Comparison of ENCODE assay signal across 20 cellular contexts in the genomic region with DNA sequence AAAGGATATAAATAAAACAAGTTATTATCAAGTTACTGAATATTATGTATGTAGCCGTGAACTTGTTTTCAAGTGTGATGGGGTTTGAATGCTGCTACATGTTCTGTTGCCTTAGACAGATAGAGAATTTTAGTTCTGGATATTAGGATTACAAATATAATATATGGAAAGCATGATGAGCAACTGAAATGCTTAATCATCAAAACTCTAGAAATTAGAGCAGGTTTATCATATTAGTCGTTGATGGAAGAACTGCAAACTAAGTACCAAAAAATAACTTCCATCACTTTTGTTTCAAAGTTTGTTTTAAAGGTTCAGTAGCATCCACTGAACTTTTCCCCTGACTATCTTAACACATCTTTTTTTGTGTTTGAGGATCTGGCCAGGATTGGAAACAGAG. TPM values are rescaled to one million over a fixed set of nuclear protein-coding genes. Genes with fewer than 3 reads are reported as not detected.
DNase-seq lines count a peak whose midpoint lies in the region; ATAC-seq and TF ChIP-seq lines count a peak whose summit lies in the region.
"Had no signal": no experiment of that assay in that cellular context is flagged by ENCODE, and none has a peak within 500 bp of the region (broad histone marks: within the 10 kb centered on the region; RNA-seq: fewer than 3 reads in every experiment).

No MANE protein-coding gene starts in this region.

- peak overlapping the region; percentile 44 for H3K4me2 ChIP-seq in MM.1S (ENCODE audit: low read depth, low read length)

- no peak for DNase-seq in left ventricle myocardium inferior
- no peak for DNase-seq in left cardiac atrium
- DNase-seq in MM.1S = no peak
- DNase-seq in naive B cell = no peak
- DNase-seq in tibial artery = no peak
- no peak for DNase-seq in SJCRH30
- no peak for DNase-seq in upper lobe of right lung
- DNase-seq: NCI-H1694, NCI-H2081, NCI-H2171, NCI-H345, NCI-H524 treated with DMSO at 0.1 percent for 48 hours, NCI-H82 had no signal

- H3K27ac Mint-ChIP-seq in naive B cell = peak overlapping the region in 4 of 6 donors; percentile 13 to 88 (median 70)
- H3K27ac Mint-ChIP-seq: B cell; CD4-positive, CD25-positive, alpha-beta regulatory T cell had no signal

- peaks cover 4 to 22% (median 10%) of the 10 kb centered on the region in 7 donors for H3K9me3 Mint-ChIP-seq in naive B cell

- no peak overlapping the region for H3K4me3 ChIP-seq in left ventricle myocardium inferior
- H3K4me3 ChIP-seq in MM.1S (ENCODE audit: low read length) = no peak overlapping the region
- no peak overlapping the region for H3K4me3 ChIP-seq in tibial artery
- no peak overlapping the region for H3K4me3 ChIP-seq in SJCRH30
- H3K4me3 ChIP-seq in upper lobe of right lung = no peak overlapping the region
- H3K4me3 ChIP-seq: SJSA1 had no signal

- H3K9ac ChIP-seq in MM.1S (ENCODE audit: low read length) = no peak overlapping the region

- H3K36me3 Mint-ChIP-seq in naive B cell = peaks cover 0 to 4% of the 10 kb centered on the region in 2 donors
- H3K36me3 Mint-ChIP-seq: CD4-positive, CD25-positive, alpha-beta regulatory T cell had no signal

- H3K27ac ChIP-seq in left ventricle myocardium inferior (replicated peaks) (peak overlapping the region; percentile 7), MM.1S (ENCODE audit: low read length) (peak overlapping the region; percentile 61; the same call in 1 of the 2 replicates), tibial artery (peak overlapping the region; percentile 49 to 67), SJCRH30 (no peak overlapping the region), upper lobe of right lung (no peak overlapping the region)
- H3K27ac ChIP-seq: 22Rv1, HL-60, SJSA1 had no signal

- H3K27me3 ChIP-seq in left ventricle myocardium inferior (ENCODE audit: low read depth) = no peaks in the 10 kb centered on the region
- H3K27me3 ChIP-seq in MM.1S (replicated peaks; ENCODE audit: insufficient read depth, low read length) = no peaks in the 10 kb centered on the region
- H3K27me3 ChIP-seq in tibial artery = no peaks in the 10 kb centered on the region
- no peaks in the 10 kb centered on the region for H3K27me3 ChIP-seq in SJCRH30
- H3K27me3 ChIP-seq in upper lobe of right lung = no peaks in the 10 kb centered on the region
- H3K27me3 ChIP-seq: SJSA1 had no signal

- no peaks in the 10 kb centered on the region for H3K79me2 ChIP-seq in MM.1S (ENCODE audit: low read length)

- peaks cover 19 to 56% (median 41%) of the 10 kb centered on the region in 3 donors for H3K4me1 Mint-ChIP-seq in naive B cell

- H3K9me2 ChIP-seq in MM.1S (replicated peaks; ENCODE audit: insufficient read depth, low read length) = no peaks in the 10 kb centered on the region

- H3F3A ChIP-seq in MM.1S (ENCODE audit: insufficient read depth, low read length) = no peaks in the 10 kb centered on the region

- TF ChIP-seq CTCF in left ventricle myocardium inferior (IDR thresholded peaks at IDR 0.05; ENCODE audit: borderline replicate concordance) (no peak), MM.1S (IDR thresholded peaks at IDR 0.05; ENCODE audit: low read length) (no peak), tibial artery (IDR thresholded peaks at IDR 0.05) (no peak), upper lobe of right lung (IDR thresholded peaks at IDR 0.05) (no peak)

- H2AFZ ChIP-seq in MM.1S (ENCODE audit: low read length) = no peak overlapping the region

- peak overlapping the region in 3 of 8 donors; percentile 24 to 89 (median 34) for H3K4me3 Mint-ChIP-seq in naive B cell
- H3K4me3 Mint-ChIP-seq: B cell had no signal

- no peaks in the 10 kb centered on the region for H3K36me3 ChIP-seq in left ventricle myocardium inferior
- no peaks in the 10 kb centered on the region for H3K36me3 ChIP-seq in MM.1S (replicated peaks; ENCODE audit: insufficient read depth, low read length)
- H3K36me3 ChIP-seq in tibial artery = no peaks in the 10 kb centered on the region
- no peaks in the 10 kb centered on the region for H3K36me3 ChIP-seq in SJCRH30
- no peaks in the 10 kb centered on the region for H3K36me3 ChIP-seq in upper lobe of right lung
- H3K36me3 ChIP-seq: SJSA1 had no signal

- no peaks in the 10 kb centered on the region for H4K20me1 ChIP-seq in MM.1S (ENCODE audit: insufficient read depth, low read length)

- H3K27me3 Mint-ChIP-seq in naive B cell = no peaks in the 10 kb centered on the region
- H3K27me3 Mint-ChIP-seq: B cell; CD4-positive, CD25-positive, alpha-beta regulatory T cell had no signal

- H3K4me1 ChIP-seq in left ventricle myocardium inferior = peaks cover 27% of the 10 kb centered on the region
- peaks cover 21% of the 10 kb centered on the region for H3K4me1 ChIP-seq in MM.1S (ENCODE audit: low read length)
- peaks cover 0 to 23% (median 6%) of the 10 kb centered on the region in 4 donors for H3K4me1 ChIP-seq in tibial artery
- peaks cover 13% of the 10 kb centered on the region for H3K4me1 ChIP-seq in SJCRH30
- peaks cover 7% of the 10 kb centered on the region for H3K4me1 ChIP-seq in upper lobe of right lung

- H3K9me3 ChIP-seq in left ventricle myocardium inferior (replicated peaks) (peaks cover 14% of the 10 kb centered on the region), MM.1S (replicated peaks; ENCODE audit: insufficient read depth, low read length) (no peaks in the 10 kb centered on the region), tibial artery (peaks cover 0 to 7% (median 0%) of the 10 kb centered on the region in 3 donors), SJCRH30 (replicated peaks) (no peaks in the 10 kb centered on the region), upper lobe of right lung (no peaks in the 10 kb centered on the region)

- ATAC-seq in left cardiac atrium = no peak
- no peak for ATAC-seq in naive B cell (ENCODE audit: low read depth in 2 of 2)
- no peak for ATAC-seq in upper lobe of right lung
- ATAC-seq in HG03108 (IDR thresholded peaks at IDR 0.05; ENCODE audit: unreplicated experiment) = no peak
- ATAC-seq: Panc1 had no signal

- intact Hi-C loops in left ventricle myocardium inferior (cut with micrococcal nuclease) = no loop called here
- intact Hi-C loops in left cardiac atrium (cut with DNase I) = no loop called here
- intact Hi-C loops in tibial artery (cut with DNase I; ENCODE audit: low total_unique reads) = no loop called here
- intact Hi-C loops in upper lobe of right lung (cut with DNase I) = no loop called here

RNA-seq across cellular contexts. Expression of a gene that starts 49.1 kb away (rescaled TPM):
- 33.0 TPM for total RNA-seq in left ventricle myocardium inferior
- total RNA-seq in left cardiac atrium = 100 to 1,000 TPM; 194 to 230 TPM
- polyA plus RNA-seq in naive B cell (ENCODE audit: low read depth in 6 of 6) = 1 to 10 TPM in 5 of 6 donors, not detected in 1; 1.3 to 7.9 (median 3.5) TPM
- 2.3 TPM in 2 replicates for total RNA-seq in SJCRH30 (2014; rRNA removed; shearing (Covaris generic))
- total RNA-seq in upper lobe of right lung = 229 TPM
- total RNA-seq: CD4-positive, CD25-positive, alpha-beta regulatory T cell had no signal
- polyA plus RNA-seq: CD4-positive, CD25-positive, alpha-beta regulatory T cell had no signal

Comparison
In these comparisons a context has a peak if more than half of its experiments do, and no peak if none do; other contexts are left out.
1. H3K27ac ChIP-seq: peak in left ventricle myocardium inferior (single experiment), MM.1S (single experiment) and tibial artery (2 of 2); none in SJCRH30 (single experiment) and upper lobe of right lung (single experiment).
2. RNA of a gene that starts 49.1 kb away (total RNA-seq): 194 to 230 TPM in left cardiac atrium, 229 TPM in upper lobe of right lung (single experiment) and 33.0 TPM in left ventricle myocardium inferior (single experiment); 2.3 TPM in SJCRH30; every median in the first group is over 10 times any median in the second.